In the genomic region with DNA sequence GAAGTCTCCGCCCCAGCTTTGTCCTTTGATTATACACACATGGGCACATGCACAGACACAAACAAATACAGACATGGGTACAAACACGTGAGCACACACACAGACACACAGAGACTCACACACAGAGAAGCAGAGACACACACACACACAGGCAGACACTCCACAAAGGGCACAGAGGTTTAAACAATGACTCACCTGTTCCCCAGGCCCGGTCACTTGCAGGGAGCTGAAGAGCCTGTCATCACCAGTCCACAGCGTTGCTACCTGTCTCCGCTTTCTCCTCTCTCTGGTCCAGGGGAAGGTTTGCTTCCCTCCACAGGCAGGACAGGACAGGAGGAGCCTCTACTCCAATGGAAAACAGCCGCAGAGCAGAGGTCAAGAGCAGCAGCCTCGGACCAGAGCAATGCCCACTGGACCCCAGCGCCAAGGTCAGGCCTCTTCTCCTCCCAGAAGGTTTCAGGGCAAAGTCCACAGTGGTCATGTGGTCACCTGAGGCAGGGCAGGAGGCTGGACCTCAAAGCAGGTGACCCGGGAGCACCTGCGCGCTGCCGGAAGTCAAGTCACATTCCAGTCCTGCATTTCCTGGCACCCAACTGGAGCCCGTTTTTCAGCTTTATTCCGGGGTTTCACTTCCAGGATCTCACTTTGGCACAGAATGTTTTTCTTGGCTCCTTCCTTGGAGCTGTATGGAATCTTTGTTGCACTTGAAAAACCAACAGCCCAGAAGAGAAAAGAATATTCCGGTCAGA, we compare ENCODE assay signal across 1 cellular context.
A peak's percentile ranks its signal among the peaks of the same experiment; 100 is the strongest.
TF ChIP-seq lines count a peak whose summit lies in the region.

A gene with protein sequence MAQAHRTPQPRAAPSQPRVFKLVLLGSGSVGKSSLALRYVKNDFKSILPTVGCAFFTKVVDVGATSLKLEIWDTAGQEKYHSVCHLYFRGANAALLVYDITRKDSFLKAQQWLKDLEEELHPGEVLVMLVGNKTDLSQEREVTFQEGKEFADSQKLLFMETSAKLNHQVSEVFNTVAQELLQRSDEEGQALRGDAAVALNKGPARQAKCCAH (minus strand): TSS at position 463 of the 749 bp plus-strand sequence. CDS start 4,580 bp downstream, outside the sequence.

TF ChIP-seq in liver, 16 proteins besides CTCF, POLR2A, EP300 and RAD21 (continued from another document):
- TF ChIP-seq TAF1 (conservative IDR thresholded peaks at IDR 0.05) = peak; percentile 75
- TF ChIP-seq NR2F2 (IDR thresholded peaks at IDR 0.05) = peak; percentile 92
- peak; percentile 23 to 77 for TF ChIP-seq EGR1 (IDR thresholded peaks at IDR 0.05; ENCODE audit: low read depth in 2 of 2)
- peak; percentile 96 for TF ChIP-seq SP1 (IDR thresholded peaks at IDR 0.05)
- TF ChIP-seq HNF4G (IDR thresholded peaks at IDR 0.05) = peak; percentile 97
- peak; percentile 98 to 99 for TF ChIP-seq HNF4A (conservative IDR thresholded peaks at IDR 0.05)
- peak; percentile 95 for TF ChIP-seq RXRA (IDR thresholded peaks at IDR 0.05)
- peak; percentile 73 for TF ChIP-seq YY1 (IDR thresholded peaks at IDR 0.05)
- peak; percentile 53 to 82 for TF ChIP-seq GABPA (IDR thresholded peaks at IDR 0.05 in 1 of 2, conservative IDR thresholded peaks at IDR 0.05 in 1 of 2)
TF ChIP-seq in liver: peak in this region for 16.
